ENCODE assay signal across 29 cellular contexts in genomic region chr22:50253941-50254340, GRCh38.
"Had no signal": no experiment of that assay in that cellular context is flagged by ENCODE, and none has a peak within 500 bp of the region (broad histone marks: within the 10 kb centered on the region; RNA-seq: fewer than 3 reads in every experiment).

No MANE protein-coding gene starts in this region.

- H3K27ac ChIP-seq: ascending aorta, breast epithelium, cardiac muscle cell, coronary artery, dorsolateral prefrontal cortex, foreskin keratinocyte, gastroesophageal sphincter, heart right ventricle, VCaP had no signal

- H3K36me3 ChIP-seq: ascending aorta, breast epithelium, cardiac muscle cell had no signal

- ATAC-seq: activated CD4-positive, alpha-beta T cell treated with anti-CD3 and anti-CD28 coated beads for 36 hours; activated CD4-positive, CD25-positive, alpha-beta regulatory T cell treated with anti-CD3 and anti-CD28 coated beads, Interleukin-2, amount 50 U/mL, for 24 hours; activated CD8-positive, alpha-beta memory T cell treated with anti-CD3 and anti-CD28 coated beads, Interleukin-2, amount 10 ng/mL, durations not matched to agents 7 days and 5 days; activated CD8-positive, alpha-beta T cell treated with anti-CD3 and anti-CD28 coated beads, Interleukin-2, amount 10 ng/mL, durations not matched to agents 7 days and 5 days; activated naive CD4-positive, alpha-beta T cell treated with anti-CD3 and anti-CD28 coated beads, Interleukin-2, amount 50 U/mL, for 72 hours; esophagus mucosa; foreskin keratinocyte; gastroesophageal sphincter; heart right ventricle; WTC11 had no signal

- H3K4me3 ChIP-seq: ascending aorta, breast epithelium, cardiac muscle cell, coronary artery, dorsolateral prefrontal cortex, gastroesophageal sphincter, heart right ventricle had no signal

- H3K9me3 ChIP-seq: ascending aorta, breast epithelium, gastroesophageal sphincter, heart right ventricle had no signal

- H3K27me3 ChIP-seq: ascending aorta, cardiac muscle cell, dorsolateral prefrontal cortex, foreskin keratinocyte, heart right ventricle had no signal

- DNase-seq: activated CD4-positive, alpha-beta memory T cell treated with anti-CD3 and anti-CD28 coated beads for 36 hours; activated CD4-positive, alpha-beta T cell treated with anti-CD3 and anti-CD28 coated beads for 36 hours; activated CD4-positive, alpha-beta T cell treated with anti-CD3 and anti-CD28 coated beads, Interleukin-2, amount 10 ng/mL, durations not matched to agents 24 days and 14 days; activated CD8-positive, alpha-beta memory T cell treated with anti-CD3 and anti-CD28 coated beads, Interleukin-2, amount 10 ng/mL, durations not matched to agents 7 days and 5 days; activated CD8-positive, alpha-beta memory T cell treated with anti-CD3 and anti-CD28 coated beads, Interleukin-2, amount 50 U/mL, for 4 hours; activated gamma-delta T cell; activated naive CD4-positive, alpha-beta T cell; activated naive CD4-positive, alpha-beta T cell treated with anti-CD3 and anti-CD28 coated beads, Interleukin-2, amount 10 ng/mL, durations not matched to agents 7 days and 5 days; activated naive CD8-positive, alpha-beta T cell treated with anti-CD3 and anti-CD28 coated beads, Interleukin-2, amount 10 ng/mL, durations not matched to agents 7 days and 5 days; activated T-cell treated with anti-CD3 and anti-CD28 coated beads, Interleukin-2, amount 50 U/mL, for 1 hour; activated T-cell treated with anti-CD3 and anti-CD28 coated beads, Interleukin-2, amount 50 U/mL, for 48 hours; central memory CD4-positive, alpha-beta T cell; dorsolateral prefrontal cortex; effector memory CD4-positive, alpha-beta T cell; endodermal cell; foreskin keratinocyte; heart right ventricle; T-helper 2 cell had no signal

- H3K4me1 ChIP-seq: foreskin keratinocyte had no signal
